Comparison of ENCODE assay signal across 8 cellular contexts in the genomic region with DNA sequence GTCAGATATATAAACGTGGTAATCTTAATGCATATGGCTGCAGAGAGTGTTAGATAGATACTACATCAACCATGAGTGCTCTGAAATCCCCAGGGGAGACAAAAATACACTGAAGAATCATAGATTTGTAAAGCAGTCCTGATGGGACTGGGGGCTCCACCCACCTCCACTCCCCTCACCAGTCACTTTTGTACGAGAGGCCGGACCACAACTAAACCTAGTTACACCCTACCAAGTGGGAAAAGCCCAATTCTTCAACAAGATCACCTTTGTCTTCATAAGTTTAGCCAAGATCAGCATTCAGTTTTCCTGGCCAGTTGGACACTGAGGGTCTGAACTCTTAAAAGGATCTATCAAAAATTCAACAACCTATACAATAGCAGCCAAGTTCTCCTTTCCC. TPM values are rescaled to one million over a fixed set of nuclear protein-coding genes. Genes with fewer than 3 reads are reported as not detected.
DNase-seq lines count a peak whose midpoint lies in the region; ATAC-seq and TF ChIP-seq lines count a peak whose summit lies in the region.

No MANE protein-coding gene starts in this region.

- H3K4me2 ChIP-seq in H9 (ENCODE audit: insufficient read depth, insufficient read length, low read length) = peak overlapping the region; percentile 81

- no peak overlapping the region for H4K8ac ChIP-seq in H9 (replicated peaks; ENCODE audit: insufficient read length, low read depth, low read length)

- TF ChIP-seq CTCF in H9 (conservative IDR thresholded peaks at IDR 0.05) (no peak), WTC11 (IDR thresholded peaks at IDR 0.05) (no peak), right atrium auricular region (IDR thresholded peaks at IDR 0.05) (no peak)

- H3K79me1 ChIP-seq in H9 (ENCODE audit: insufficient read depth, low read depth, low read length, poor library complexity, severe bottlenecking) = peaks cover 7% of the 10 kb centered on the region

- no peak overlapping the region for H3K18ac ChIP-seq in H9 (ENCODE audit: insufficient read length, low read depth, low read length)

- H4K5ac ChIP-seq in H9 (ENCODE audit: insufficient read length, low read depth, low read length) = no peak overlapping the region

- no peak overlapping the region for H2BK12ac ChIP-seq in H9 (ENCODE audit: insufficient read length, low read depth, low read length)

- ATAC-seq in WTC11 = no peak
- ATAC-seq in GM21529 (IDR thresholded peaks at IDR 0.05; ENCODE audit: unreplicated experiment) = no peak
- ATAC-seq in HG03571 (IDR thresholded peaks at IDR 0.05; ENCODE audit: unreplicated experiment) = no peak

- H3K4me1 Mint-ChIP-seq in H9 (peaks cover 21 to 35% of the 10 kb centered on the region in 2 experiments), WTC11 (peaks cover 29% of the 10 kb centered on the region)

- H2BK15ac ChIP-seq in H9 (ENCODE audit: low read depth, low read length) = no peak overlapping the region

- DNase-seq in H9 = no peak
- DNase-seq in WTC11 (ENCODE audit: low spot score) = no peak
- no peak for DNase-seq in right atrium auricular region (ENCODE audit: low spot score)
- DNase-seq in cerebellar cortex (ENCODE audit: low spot score) = no peak
- DNase-seq in SHP77 (lab: John Stamatoyannopoulos, UW) = no peak

- POLR2A ChIA-PET in WTC11 (lab: Charles Lee) = interaction anchor here (2.3 kb wide), 1 partner anchor 15 kb away, joined by 45 read pairs; a partner anchor contains a TSS

- H3K27ac Mint-ChIP-seq in H9 (peak overlapping the region; percentile 89 to 96 (median 94); a peak in 6 of 7 replicates), WTC11 (peak overlapping the region; percentile 59)

- H3K4me3 ChIP-seq in right atrium auricular region = peak overlapping the region; percentile 92 to 100
- H3K4me3 ChIP-seq in skeletal muscle tissue (ENCODE audit: low read length in 3 of 3) = peak overlapping the region; percentile 85 to 97 (median 89)

- H3K36me3 Mint-ChIP-seq in H9 (ENCODE audit: insufficient read depth in 1 of 3, low read depth in 3 of 3) (peaks cover 53 to 60% (median 57%) of the 10 kb centered on the region in 3 experiments), WTC11 (peaks cover 55% of the 10 kb centered on the region)

- H3K4me1 ChIP-seq in H9 (ENCODE audit: insufficient read depth, low read length) (no peaks in the 10 kb centered on the region), right atrium auricular region (peaks cover 0 to 57% of the 10 kb centered on the region in 2 donors), skeletal muscle tissue (ENCODE audit: control insufficient read depth in 3 of 3, insufficient read depth in 3 of 3, low read length in 3 of 3) (peaks cover 49 to 60% (median 51%) of the 10 kb centered on the region in 3 donors)

- no peak overlapping the region for H2BK5ac ChIP-seq in H9 (ENCODE audit: insufficient read length, low read length)

- peak overlapping the region; percentile 90 to 95 for H3K4me3 Mint-ChIP-seq in H9
- peak overlapping the region; percentile 79 for H3K4me3 Mint-ChIP-seq in WTC11

- H3K23me2 ChIP-seq in H9 (ENCODE audit: insufficient read length, low read depth, low read length, poor library complexity, severe bottlenecking) = no peaks in the 10 kb centered on the region

- H3K14ac ChIP-seq in H9 (ENCODE audit: insufficient read depth, low read length) = no peak overlapping the region

- H2BK20ac ChIP-seq in H9 (ENCODE audit: low read depth, low read length, poor library complexity, severe bottlenecking) = no peak overlapping the region

- no peak overlapping the region for H2BK120ac ChIP-seq in H9 (ENCODE audit: low read depth, low read length, poor library complexity, severe bottlenecking)

- H3K9me3 Mint-ChIP-seq in H9 (no peaks in the 10 kb centered on the region; a peak in 1 of 5 replicates), WTC11 (no peaks in the 10 kb centered on the region)

- H3T11ph ChIP-seq in H9 (ENCODE audit: low read length) = no peak overlapping the region

- H3K27me3 Mint-ChIP-seq in H9 (ENCODE audit: low read depth) (no peaks in the 10 kb centered on the region), WTC11 (ENCODE audit: low read depth) (no peaks in the 10 kb centered on the region)

- H3K9ac ChIP-seq in H9 (ENCODE audit: extremely low read depth, insufficient read length, low read length) (peak overlapping the region; percentile 84), skeletal muscle tissue (ENCODE audit: low read depth in 1 of 3, low read length in 3 of 3) (peak overlapping the region; percentile 77 to 92 (median 88))

- peaks cover 56% of the 10 kb centered on the region for H3K36me3 ChIP-seq in right atrium auricular region
- H3K36me3 ChIP-seq in skeletal muscle tissue (ENCODE audit: control insufficient read depth in 3 of 3, insufficient read depth in 3 of 3, low read length in 3 of 3) = peaks cover 26 to 51% (median 48%) of the 10 kb centered on the region in 3 donors

- no CpG with 5 or more reads among the region's 3 CpGs for WGBS in H9 (ENCODE audit: extremely low coverage, insufficient read length, low lambda C conversion rate)

- CTCF ChIA-PET in WTC11 (lab: Charles Lee) = interaction anchor here (0.7 kb wide), 1 partner anchor 33 kb away, joined by 3 read pairs; a partner anchor contains a TSS

- H2AK5ac ChIP-seq in H9 (ENCODE audit: insufficient read length, low read length) = no peak overlapping the region

- H4K20me1 ChIP-seq in H9 (ENCODE audit: control insufficient read depth, insufficient read depth, insufficient read length) = no peaks in the 10 kb centered on the region

- H2AFZ ChIP-seq in H9 (ENCODE audit: low read length) = no peak overlapping the region

- H3K4ac ChIP-seq in H9 (ENCODE audit: low read depth, low read length) = no peak overlapping the region

- no peak overlapping the region for H4K91ac ChIP-seq in H9 (ENCODE audit: insufficient read length, low read depth, low read length)

- H3K56ac ChIP-seq in H9 (ENCODE audit: insufficient read length, low read depth, low read length) = no peak overlapping the region

- H3K27ac ChIP-seq in H9 (ENCODE audit: insufficient read length, low read depth, low read length) = no peak overlapping the region
- peak overlapping the region; percentile 81 to 100 for H3K27ac ChIP-seq in right atrium auricular region
- peak overlapping the region; percentile 10 for H3K27ac ChIP-seq in skeletal muscle tissue (ENCODE audit: low read depth, low read length)

- H3K9me3 ChIP-seq in H9 (ENCODE audit: control insufficient read depth, low read depth, low read length) = no peaks in the 10 kb centered on the region
- H3K9me3 ChIP-seq in right atrium auricular region = no peaks in the 10 kb centered on the region
- H3K9me3 ChIP-seq in skeletal muscle tissue (ENCODE audit: control insufficient read depth in 3 of 3, low read length in 3 of 3) = no peaks in the 10 kb centered on the region

- H3K23ac ChIP-seq in H9 (ENCODE audit: insufficient read length, low read depth, low read length) = no peak overlapping the region

- H3K79me2 ChIP-seq in H9 (ENCODE audit: insufficient read depth, low read length) = peaks cover 26% of the 10 kb centered on the region

- no peaks in the 10 kb centered on the region for H3K27me3 ChIP-seq in H9 (ENCODE audit: insufficient read depth, low read length)
- no peaks in the 10 kb centered on the region for H3K27me3 ChIP-seq in right atrium auricular region
- H3K27me3 ChIP-seq in skeletal muscle tissue (ENCODE audit: control insufficient read depth in 3 of 3, insufficient read depth in 3 of 3, low read length in 3 of 3) = no peaks in the 10 kb centered on the region

TF ChIP-seq in WTC11, 78 proteins besides CTCF, POLR2A, EP300 and RAD21:
- no peak for TF ChIP-seq NR3C1 (CRISPR knock-in tag; conservative IDR thresholded peaks at IDR 0.05; ENCODE audit: low read depth)
- TF ChIP-seq, protein P1, sequence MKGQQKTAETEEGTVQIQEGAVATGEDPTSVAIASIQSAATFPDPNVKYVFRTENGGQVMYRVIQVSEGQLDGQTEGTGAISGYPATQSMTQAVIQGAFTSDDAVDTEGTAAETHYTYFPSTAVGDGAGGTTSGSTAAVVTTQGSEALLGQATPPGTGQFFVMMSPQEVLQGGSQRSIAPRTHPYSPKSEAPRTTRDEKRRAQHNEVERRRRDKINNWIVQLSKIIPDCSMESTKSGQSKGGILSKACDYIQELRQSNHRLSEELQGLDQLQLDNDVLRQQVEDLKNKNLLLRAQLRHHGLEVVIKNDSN (CRISPR knock-in tag; IDR thresholded peaks at IDR 0.05) = no peak

RNA-seq across cellular contexts. Expression of a gene that starts 1.5 kb away (rescaled TPM):
- total RNA-seq in H9 (2021) (514 and 528 TPM in 2 replicates), WTC11 (2021) (285 to 314 TPM (median 300 TPM) in 3 replicates), right atrium auricular region (100 to 1,000 TPM; 196 to 213 TPM), skeletal muscle tissue (102 TPM)

RNA-seq across cellular contexts. Expression of a gene that starts 17.1 kb away (rescaled TPM):
- total RNA-seq in H9 (2021) (3.6 TPM in 2 replicates), WTC11 (2021) (6.6 to 8.7 TPM (median 8.2 TPM) in 3 replicates), right atrium auricular region (10 to 100 TPM; 17.8 to 84.7 TPM), skeletal muscle tissue (291 TPM)

RNA-seq across cellular contexts. Expression of a gene that starts 26.1 kb away (rescaled TPM):
- total RNA-seq in H9 (2021) (21.6 and 24.7 TPM in 2 replicates), WTC11 (2021) (24.5 to 31.6 TPM (median 28.3 TPM) in 3 replicates), right atrium auricular region (10 to 100 TPM; 19.4 to 20.4 TPM), skeletal muscle tissue (2.6 TPM)

RNA-seq across cellular contexts. Expression of a gene that starts 32.9 kb away (rescaled TPM):
- total RNA-seq in H9 (2021) = 24.0 and 26.9 TPM in 2 replicates
- 31.9 to 41.5 TPM (median 40.3 TPM) in 3 replicates for total RNA-seq in WTC11 (2021)
- 10 to 100 TPM; 28.1 to 30.4 TPM for total RNA-seq in right atrium auricular region
- 12.0 TPM for total RNA-seq in skeletal muscle tissue

RNA-seq across cellular contexts. Expression of a gene that starts 33.5 kb away (rescaled TPM):
- total RNA-seq in H9 (2021) = 49.9 and 50.0 TPM in 2 replicates
- 47.1 to 53.3 TPM (median 51.2 TPM) in 3 replicates for total RNA-seq in WTC11 (2021)
- 1 to 10 TPM; 7.2 to 9.8 TPM for total RNA-seq in right atrium auricular region
- 7.3 TPM for total RNA-seq in skeletal muscle tissue
